Comparison of ENCODE assay signal across 1 cellular context in genomic region chr6:62284725-62285124, GRCh38.
TF ChIP-seq lines count a peak whose summit lies in the region.

No MANE protein-coding gene starts in this region.

TF ChIP-seq in GM23338, 12 proteins besides CTCF, POLR2A, EP300 and RAD21 (continued from another document):
- TF ChIP-seq ZNF462 (CRISPR knock-in tag; IDR thresholded peaks at IDR 0.05) (no peak), JUNB (IDR thresholded peaks at IDR 0.05; ENCODE audit: unreplicated experiment) (no peak), STAT1 (IDR thresholded peaks at IDR 0.05; ENCODE audit: unreplicated experiment) (no peak), EZH2phosphoT487 (IDR thresholded peaks at IDR 0.05; ENCODE audit: unreplicated experiment) (no peak), ETS1 (IDR thresholded peaks at IDR 0.05) (no peak), NANOG (IDR thresholded peaks at IDR 0.05; ENCODE audit: borderline replicate concordance) (no peak), ZNF331 (CRISPR knock-in tag; IDR thresholded peaks at IDR 0.05; ENCODE audit: low read depth) (no peak), EZH2 (IDR thresholded peaks at IDR 0.05; ENCODE audit: low read depth, unreplicated experiment) (no peak), ZNF114 (CRISPR knock-in tag; IDR thresholded peaks at IDR 0.05) (no peak)
- TF ChIP-seq, protein P1, sequence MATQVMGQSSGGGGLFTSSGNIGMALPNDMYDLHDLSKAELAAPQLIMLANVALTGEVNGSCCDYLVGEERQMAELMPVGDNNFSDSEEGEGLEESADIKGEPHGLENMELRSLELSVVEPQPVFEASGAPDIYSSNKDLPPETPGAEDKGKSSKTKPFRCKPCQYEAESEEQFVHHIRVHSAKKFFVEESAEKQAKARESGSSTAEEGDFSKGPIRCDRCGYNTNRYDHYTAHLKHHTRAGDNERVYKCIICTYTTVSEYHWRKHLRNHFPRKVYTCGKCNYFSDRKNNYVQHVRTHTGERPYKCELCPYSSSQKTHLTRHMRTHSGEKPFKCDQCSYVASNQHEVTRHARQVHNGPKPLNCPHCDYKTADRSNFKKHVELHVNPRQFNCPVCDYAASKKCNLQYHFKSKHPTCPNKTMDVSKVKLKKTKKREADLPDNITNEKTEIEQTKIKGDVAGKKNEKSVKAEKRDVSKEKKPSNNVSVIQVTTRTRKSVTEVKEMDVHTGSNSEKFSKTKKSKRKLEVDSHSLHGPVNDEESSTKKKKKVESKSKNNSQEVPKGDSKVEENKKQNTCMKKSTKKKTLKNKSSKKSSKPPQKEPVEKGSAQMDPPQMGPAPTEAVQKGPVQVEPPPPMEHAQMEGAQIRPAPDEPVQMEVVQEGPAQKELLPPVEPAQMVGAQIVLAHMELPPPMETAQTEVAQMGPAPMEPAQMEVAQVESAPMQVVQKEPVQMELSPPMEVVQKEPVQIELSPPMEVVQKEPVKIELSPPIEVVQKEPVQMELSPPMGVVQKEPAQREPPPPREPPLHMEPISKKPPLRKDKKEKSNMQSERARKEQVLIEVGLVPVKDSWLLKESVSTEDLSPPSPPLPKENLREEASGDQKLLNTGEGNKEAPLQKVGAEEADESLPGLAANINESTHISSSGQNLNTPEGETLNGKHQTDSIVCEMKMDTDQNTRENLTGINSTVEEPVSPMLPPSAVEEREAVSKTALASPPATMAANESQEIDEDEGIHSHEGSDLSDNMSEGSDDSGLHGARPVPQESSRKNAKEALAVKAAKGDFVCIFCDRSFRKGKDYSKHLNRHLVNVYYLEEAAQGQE (IDR thresholded peaks at IDR 0.05; ENCODE audit: unreplicated experiment) = no peak
